In genomic region chr2:10933700-10934225, GRCh38 we compare ENCODE assay signal across 17 cellular contexts. TPM values are rescaled to one million over a fixed set of nuclear protein-coding genes. Genes with fewer than 3 reads are reported as not detected.
DNase-seq lines count a peak whose midpoint lies in the region; ATAC-seq, FAIRE-seq and TF ChIP-seq lines count a peak whose summit lies in the region.
"Had no signal": no experiment of that assay in that cellular context is flagged by ENCODE, and none has a peak within 500 bp of the region (broad histone marks: within the 10 kb centered on the region; RNA-seq: fewer than 3 reads in every experiment).

No MANE protein-coding gene starts in this region.

- POLR2A ChIA-PET in PC-3 (lab: Charles Lee; ENCODE audit: unreplicated experiment) = no interaction called here

- dilution Hi-C loops in mammary epithelial cell (cut with HindIII; ENCODE audit: low sequenced_read_pairs) = no loop called here

- no peaks in the 10 kb centered on the region for H3F3A ChIP-seq in PC-3 (ENCODE audit: low read length, unreplicated experiment)

- H4K20me1 ChIP-seq in mammary epithelial cell (ENCODE audit: insufficient read depth, low read length) = no peaks in the 10 kb centered on the region
- no peaks in the 10 kb centered on the region for H4K20me1 ChIP-seq in PC-3 (ENCODE audit: low read length)

- in situ Hi-C loops in mammary epithelial cell (cut with MboI; ENCODE audit: low sequenced_read_pairs in 2 of 2) = no loop called here

- H3K27ac ChIP-seq in mammary epithelial cell (ENCODE audit: insufficient read depth, low read depth, low read length) = no peak overlapping the region
- no peak overlapping the region for H3K27ac ChIP-seq in breast epithelium
- 0 out of 2 replicates have a peak overlapping the region, but pooled peaks have one; percentile 99 for H3K27ac ChIP-seq in PC-3 (ENCODE audit: low read length)
- H3K27ac ChIP-seq: RWPE1 had no signal

- H2AFZ ChIP-seq in mammary epithelial cell (ENCODE audit: low read depth, low read length) (no peak overlapping the region), PC-3 (ENCODE audit: low read length) (no peak overlapping the region)

- no peaks in the 10 kb centered on the region for H3K9me2 ChIP-seq in PC-3 (replicated peaks; ENCODE audit: low read length)

- WGBS in mammary epithelial cell (ENCODE audit: low coverage, missing lambda C conversion rate) = 92% methylated on average over 11 of the region's 11 CpGs

- no peak for TF ChIP-seq CTCF in mammary epithelial cell (conservative IDR thresholded peaks at IDR 0.05 in 1 of 2, IDR thresholded peaks at IDR 0.05 in 1 of 2; ENCODE audit: extremely low read depth in 1 of 2, insufficient read depth in 1 of 2, low read depth in 1 of 2, low read length in 2 of 2)
- TF ChIP-seq CTCF in breast epithelium (IDR thresholded peaks at IDR 0.05) = no peak
- no peak for TF ChIP-seq CTCF in PC-3 (conservative IDR thresholded peaks at IDR 0.05; ENCODE audit: low read depth, low read length)
- TF ChIP-seq CTCF in fibroblast of mammary gland (conservative IDR thresholded peaks at IDR 0.05; ENCODE audit: control insufficient read depth, insufficient read depth, low read depth, low read length) = no peak

- H3K4me2 ChIP-seq in mammary epithelial cell (ENCODE audit: insufficient read depth, low read depth, low read length) = no peak overlapping the region
- H3K4me2 ChIP-seq in PC-3 (ENCODE audit: low read length) = no peak overlapping the region

- intact Hi-C loops in mammary epithelial cell (cut with micrococcal nuclease) = no loop called here
- intact Hi-C loops in breast epithelium (cut with DNase I; ENCODE audit: low total_unique reads) = no loop called here
- intact Hi-C loops in PC-3 (cut with micrococcal nuclease) = loop anchor here (10.0 kb wide), 1 partner anchor 91 kb away; no protein-coding TSS in a partner anchor
- intact Hi-C loops in left ventricle myocardium superior (cut with micrococcal nuclease) = no loop called here

- CTCF ChIA-PET in mammary epithelial cell (lab: Charles Lee; ENCODE audit: low non-redundant PET) = no interaction called here
- CTCF ChIA-PET in PC-3 (lab: Charles Lee) = no interaction called here

- BruUV-seq in mammary epithelial cell (replicated peaks; lab: Mats Ljungman, UMichigan) (no TSS peak), PC-3 (replicated peaks; lab: Mats Ljungman, UMichigan) (no TSS peak)

- H3K9me3 ChIP-seq in mammary epithelial cell (replicated peaks; ENCODE audit: insufficient read depth, low read length) = peaks cover 3% of the 10 kb centered on the region
- H3K9me3 ChIP-seq in breast epithelium = peaks cover 7 to 9% of the 10 kb centered on the region in 2 donors
- no peaks in the 10 kb centered on the region for H3K9me3 ChIP-seq in PC-3 (ENCODE audit: low read length)

- FAIRE-seq in urothelium cell line (lab: Jason Lieb, UNC) = peak; percentile 84
- FAIRE-seq: A204.1 had no signal

- H3K9ac ChIP-seq in mammary epithelial cell (ENCODE audit: insufficient read depth, low read length) = no peak overlapping the region
- no peak overlapping the region; the same call in 1 of the 2 replicates for H3K9ac ChIP-seq in PC-3 (ENCODE audit: low read length)

- no peak for TF ChIP-seq POLR2A in breast epithelium (IDR thresholded peaks at IDR 0.05)

- H3K27me3 ChIP-seq in mammary epithelial cell (ENCODE audit: insufficient read depth, low read length) = no peaks in the 10 kb centered on the region
- peaks cover 0 to 11% of the 10 kb centered on the region in 2 donors for H3K27me3 ChIP-seq in breast epithelium
- no peaks in the 10 kb centered on the region for H3K27me3 ChIP-seq in PC-3 (ENCODE audit: low read length)

- H3K36me3 ChIP-seq in mammary epithelial cell (ENCODE audit: insufficient read depth, low read length) (no peaks in the 10 kb centered on the region), breast epithelium (no peaks in the 10 kb centered on the region), PC-3 (ENCODE audit: low read depth, low read length) (no peaks in the 10 kb centered on the region; the same call in 1 of the 2 replicates)

- no peak for ATAC-seq in PC-3
- ATAC-seq in left ventricle myocardium superior = no peak

- H3K4me3 ChIP-seq in mammary epithelial cell (replicated peaks in 1 of 3; ENCODE audit: insufficient read depth in 1 of 3, low read depth in 2 of 3, low read length in 3 of 3) (no peak overlapping the region), breast epithelium (no peak overlapping the region), PC-3 (ENCODE audit: low read length) (no peak overlapping the region), fibroblast of mammary gland (ENCODE audit: control insufficient read depth, low read depth, low read length) (no peak overlapping the region)

- H3K4me1 ChIP-seq in mammary epithelial cell (ENCODE audit: insufficient read depth, low read length) (peaks cover 14% of the 10 kb centered on the region), breast epithelium (no peaks in the 10 kb centered on the region), PC-3 (ENCODE audit: insufficient read depth, low read length) (peaks cover 45% of the 10 kb centered on the region)

- DNase-seq in mammary epithelial cell (peak; percentile 13), breast epithelium (ENCODE audit: low spot score in 2 of 2) (no peak), PC-3 (peak; percentile 17), fibroblast of mammary gland (ENCODE audit: low read depth) (peak; percentile 61), urothelium cell line (ENCODE audit: low spot score) (no peak), GF-D8 (lab: John Stamatoyannopoulos, UW) (no peak), left ventricle myocardium superior (no peak)
- DNase-seq in stimulated activated CD4-positive, alpha-beta T cell treated with anti-CD3 and anti-CD28 coated beads, Interleukin-4, amount 100 ng/mL, for 24 hours = no peak
- DNase-seq: DMS 273 treated with DMSO at 0.1 percent for 48 hours, KG1, NCI-H1436, NCI-H2029, NCI-H2171, NCI-H446 had no signal

- H3K79me2 ChIP-seq in mammary epithelial cell (ENCODE audit: insufficient read depth, low read length) = no peaks in the 10 kb centered on the region
- no peaks in the 10 kb centered on the region for H3K79me2 ChIP-seq in PC-3 (ENCODE audit: low read length)

RNA-seq across cellular contexts. Expression of gene KCNF1, which starts 22.0 kb away (rescaled TPM):
- total RNA-seq in mammary epithelial cell (1 to 10 TPM in 1 of 2 donors, under 1 TPM in 1; 0.54 to 2.5 TPM), breast epithelium (under 1 TPM in 2 of 3 donors, not detected in 1; 0.29 to 0.66 TPM), PC-3 (2014; rRNA removed) (1.3 and 1.8 TPM in 2 replicates), left ventricle myocardium superior (0.17 TPM)
- polyA plus RNA-seq in mammary epithelial cell = 0.26 TPM
- polyA minus RNA-seq in mammary epithelial cell = not detected
- polyA plus RNA-seq: CD14-positive monocyte had no signal

Comparison
In these comparisons a context has a peak if more than half of its experiments do, and no peak if none do; other contexts are left out.
1. DNase-seq: peak in mammary epithelial cell (single experiment), PC-3 (single experiment) and fibroblast of mammary gland (single experiment); none in breast epithelium (0 of 2), urothelium cell line (single experiment), GF-D8 (single experiment), stimulated activated CD4-positive, alpha-beta T cell treated with anti-CD3 and anti-CD28 coated beads, Interleukin-4, amount 100 ng/mL, for 24 hours (single experiment) and left ventricle myocardium superior (single experiment).